Comparison of ENCODE assay signal across 1 cellular context in the genomic region with DNA sequence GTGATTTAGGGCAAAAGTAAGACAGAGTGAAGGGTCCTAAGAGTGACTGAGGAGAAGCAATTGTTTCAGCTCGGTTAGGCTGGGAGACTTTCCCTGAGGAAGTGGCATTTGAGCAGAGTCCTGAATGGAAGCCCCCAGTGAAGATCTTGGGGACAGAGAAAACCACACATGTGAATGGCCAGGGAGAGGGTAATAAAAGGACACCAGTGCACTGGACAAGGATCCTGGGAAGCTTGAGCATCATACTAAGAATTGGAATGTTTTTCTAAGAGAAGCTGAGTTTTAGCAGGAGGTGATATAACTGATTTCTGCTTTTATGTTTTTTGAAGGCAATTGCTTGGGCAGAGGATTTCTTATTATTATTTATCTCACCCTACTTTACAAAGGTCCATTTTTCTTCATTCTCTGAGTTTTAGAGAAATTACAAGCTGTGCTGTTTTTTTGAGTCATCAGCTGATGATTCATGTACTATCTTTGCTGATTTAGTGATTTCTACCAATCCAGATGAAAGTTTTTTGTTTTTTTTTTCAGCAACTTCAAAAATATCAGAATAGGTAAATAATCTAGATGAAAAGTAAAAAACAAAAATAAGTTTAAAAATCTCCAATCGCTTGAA.
A peak's percentile ranks its signal among the peaks of the same experiment; 100 is the strongest.
TF ChIP-seq lines count a peak whose summit lies in the region.

No MANE protein-coding gene starts in this region.

TF ChIP-seq in HepG2, 621 proteins besides CTCF, POLR2A, EP300 and RAD21 (continued from another document):
- TF ChIP-seq NFIB (CRISPR knock-in tag; IDR thresholded peaks at IDR 0.05; ENCODE audit: borderline replicate concordance) (no peak), ZNF782 (CRISPR knock-in tag; IDR thresholded peaks at IDR 0.05; ENCODE audit: borderline replicate concordance) (no peak), MAFF (IDR thresholded peaks at IDR 0.05; ENCODE audit: low read depth, low read length) (peak; percentile 41; the same call in 1 of the 2 replicates), LRRFIP1 (CRISPR knock-in tag; conservative IDR thresholded peaks at IDR 0.05) (no peak), NCOR1 (IDR thresholded peaks at IDR 0.05; ENCODE audit: borderline replicate concordance, low read length) (no peak), ZNF3 (CRISPR knock-in tag; IDR thresholded peaks at IDR 0.05) (no peak), ZNF496 (CRISPR knock-in tag; IDR thresholded peaks at IDR 0.05; ENCODE audit: insufficient replicate concordance) (no peak), CREBL2 (CRISPR knock-in tag; IDR thresholded peaks at IDR 0.05; ENCODE audit: borderline replicate concordance) (no peak), MAFK (conservative IDR thresholded peaks at IDR 0.05 in 1 of 2, IDR thresholded peaks at IDR 0.05 in 1 of 2; ENCODE audit: low read length in 2 of 2) (peak in 1 of 2 experiments; percentile 31; a peak in 2 of 4 replicates)
